Comparison of ENCODE assay signal across 17 cellular contexts in genomic region chr14:96410119-96410518, GRCh38. TPM values are rescaled to one million over a fixed set of nuclear protein-coding genes. Genes with fewer than 3 reads are reported as not detected.
"Had no signal": no experiment of that assay in that cellular context is flagged by ENCODE, and none has a peak within 500 bp of the region (broad histone marks: within the 10 kb centered on the region; RNA-seq: fewer than 3 reads in every experiment).

No MANE protein-coding gene starts in this region.

- DNase-seq: activated CD4-positive, alpha-beta T cell treated with anti-CD3 and anti-CD28 coated beads for 4 hours; activated CD8-positive, alpha-beta memory T cell treated with anti-CD3 and anti-CD28 coated beads, Interleukin-2, amount 50 U/mL, for 4 hours; activated CD8-positive, alpha-beta T cell treated with anti-CD3 and anti-CD28 coated beads for 36 hours; activated naive CD4-positive, alpha-beta T cell; aorta; KG1; MV-4-11; NCI-H1105; NCI-H1436; NCI-H1694 treated with DMSO at 0.1 percent for 48 hours; NCI-H2029 treated with DMSO at 0.1 percent for 48 hours; NCI-H446; NCI-H524; Right ventricle myocardium superior; SJCRH30; SK-N-SH; T-helper 1 cell had no signal

RNA-seq across cellular contexts. Expression of gene AK7, which starts 18.2 kb away (rescaled TPM):
- total RNA-seq: SJCRH30 had no signal
